In the genomic region with DNA sequence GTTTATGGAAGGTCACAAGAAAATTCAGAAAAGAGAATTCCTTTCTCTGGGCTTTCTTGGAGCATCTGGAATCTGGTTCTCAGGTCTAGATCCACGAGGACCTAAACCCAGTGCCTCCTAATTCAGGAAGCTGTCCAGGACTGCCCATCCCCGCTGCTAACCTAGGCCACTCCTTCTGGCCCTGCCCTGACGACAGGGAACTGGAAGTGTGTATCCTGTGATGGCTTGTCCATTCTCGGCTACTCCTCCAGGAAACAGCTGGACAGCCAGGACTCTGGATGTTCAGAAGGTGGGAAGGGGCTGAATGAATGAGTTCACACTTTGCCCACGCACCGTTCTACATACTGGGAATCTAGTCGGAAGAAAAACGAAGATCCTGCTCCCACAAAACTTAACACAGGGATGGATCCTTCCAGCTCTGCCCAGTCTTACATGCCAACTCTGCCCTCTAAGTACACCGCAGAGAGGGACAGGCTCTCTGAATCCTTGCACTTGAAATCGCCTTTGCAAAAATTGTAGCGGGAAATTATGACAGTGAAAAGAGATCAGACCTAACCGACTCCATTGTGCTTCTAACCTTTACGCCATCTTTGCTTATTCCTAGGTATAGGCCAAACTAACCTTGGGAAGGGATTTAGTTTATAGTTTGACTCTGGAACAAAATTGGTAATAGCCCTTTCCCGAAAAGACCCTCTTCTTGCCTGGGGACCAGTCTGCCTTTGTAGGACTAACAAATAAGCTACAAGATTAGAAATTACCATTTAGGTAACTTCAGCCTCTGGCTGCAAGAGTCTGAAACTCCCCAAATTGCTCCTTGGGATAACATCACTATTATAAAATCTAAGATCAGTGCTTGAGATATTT, we compare ENCODE assay signal across 9 cellular contexts. TPM values are rescaled to one million over a fixed set of nuclear protein-coding genes. Genes with fewer than 3 reads are reported as not detected.
DNase-seq lines count a peak whose midpoint lies in the region; ATAC-seq and TF ChIP-seq lines count a peak whose summit lies in the region.
"Had no signal": no experiment of that assay in that cellular context is flagged by ENCODE, and none has a peak within 500 bp of the region (broad histone marks: within the 10 kb centered on the region; RNA-seq: fewer than 3 reads in every experiment).

No MANE protein-coding gene starts in this region.

- no peaks in the 10 kb centered on the region for H3K9me3 Mint-ChIP-seq in activated T-cell treated with anti-CD3 and anti-CD28 coated beads, Interleukin-2, amount 50 U/mL, for 72 hours
- H3K9me3 Mint-ChIP-seq in activated CD8-positive, alpha-beta T cell treated with anti-CD3 and anti-CD28 coated beads for 36 hours = no peaks in the 10 kb centered on the region

- 61 to 67% (median 64%) methylated on average over 14 of the region's 14 CpGs for WGBS in stomach, 5 donors

- H3K27ac Mint-ChIP-seq in activated T-cell treated with anti-CD3 and anti-CD28 coated beads, Interleukin-2, amount 50 U/mL, for 72 hours = peak overlapping the region; percentile 96
- peak overlapping the region; percentile 91 for H3K27ac Mint-ChIP-seq in activated CD8-positive, alpha-beta T cell treated with anti-CD3 and anti-CD28 coated beads for 36 hours

- H3K9me3 ChIP-seq in stomach = no peaks in the 10 kb centered on the region

- no peak for ATAC-seq in activated T-cell treated with anti-CD3 and anti-CD28 coated beads, Interleukin-2, amount 50 U/mL, for 72 hours (replicated peaks in 1 of 2)
- no peak for ATAC-seq in activated CD8-positive, alpha-beta T cell treated with anti-CD3 and anti-CD28 coated beads for 36 hours
- peak; percentile 54 for ATAC-seq in left colon
- no peak for ATAC-seq in HG03097 (IDR thresholded peaks at IDR 0.05; ENCODE audit: low FRiP score, unreplicated experiment)
- no peak for ATAC-seq in HG03196 (IDR thresholded peaks at IDR 0.05; ENCODE audit: unreplicated experiment)

- peak overlapping the region; percentile 89 to 95 for H3K4me3 Mint-ChIP-seq in activated T-cell treated with anti-CD3 and anti-CD28 coated beads, Interleukin-2, amount 50 U/mL, for 72 hours
- peak overlapping the region; percentile 85 for H3K4me3 Mint-ChIP-seq in activated CD8-positive, alpha-beta T cell treated with anti-CD3 and anti-CD28 coated beads for 36 hours

- no peak for TF ChIP-seq CTCF in activated CD8-positive, alpha-beta T cell treated with anti-CD3 and anti-CD28 coated beads for 36 hours (IDR thresholded peaks at IDR 0.05)
- TF ChIP-seq CTCF in stomach (IDR thresholded peaks at IDR 0.05) = no peak

- intact Hi-C loops in activated CD8-positive, alpha-beta T cell treated with anti-CD3 and anti-CD28 coated beads for 36 hours (cut with micrococcal nuclease) = no loop called here
- intact Hi-C loops in left colon (cut with DNase I, micrococcal nuclease) = loop anchor here in 1 of 2 donors (10.0 kb wide), 1 partner anchor 116 kb away; a partner anchor contains a TSS
- intact Hi-C loops in stomach (cut with DNase I; ENCODE audit: low total_unique reads) = no loop called here

- H3K27ac ChIP-seq in stomach = peak overlapping the region; percentile 90 to 95 (median 94)

- peaks cover 61 to 77% (median 69%) of the 10 kb centered on the region in 4 donors for H3K4me1 ChIP-seq in stomach

- H3K4me1 Mint-ChIP-seq in activated T-cell treated with anti-CD3 and anti-CD28 coated beads, Interleukin-2, amount 50 U/mL, for 72 hours (ENCODE audit: low read depth) = peaks cover 67% of the 10 kb centered on the region
- peaks cover 58% of the 10 kb centered on the region for H3K4me1 Mint-ChIP-seq in activated CD8-positive, alpha-beta T cell treated with anti-CD3 and anti-CD28 coated beads for 36 hours (ENCODE audit: low read depth)

- no peak overlapping the region for H3K4me3 ChIP-seq in stomach

- no peak for DNase-seq in activated T-cell treated with anti-CD3 and anti-CD28 coated beads, Interleukin-2, amount 50 U/mL, for 72 hours
- DNase-seq in activated T-cell treated with anti-CD3 and anti-CD28 coated beads, Interleukin-2, amount 50 U/mL, for 1 hour = no peak
- no peak for DNase-seq in activated CD8-positive, alpha-beta T cell treated with anti-CD3 and anti-CD28 coated beads for 36 hours
- DNase-seq in left colon (peak; percentile 79 to 92), stomach (peak; percentile 62), NCI-H446 (lab: John Stamatoyannopoulos, UW) (no peak)
- DNase-seq: dorsolateral prefrontal cortex had no signal

- H3K36me3 ChIP-seq in stomach = no peaks in the 10 kb centered on the region

- no peak for TF ChIP-seq POLR2A in stomach (IDR thresholded peaks at IDR 0.05)

- CTCF ChIA-PET in activated CD8-positive, alpha-beta T cell treated with anti-CD3 and anti-CD28 coated beads for 36 hours (lab: Charles Lee) = interaction anchor here (0.9 to 11.0 kb wide), 15 partner anchors 13 to 116 kb away, joined by 3 to 330 read pairs (median 5); a partner anchor contains a TSS

- peaks cover 9 to 22% of the 10 kb centered on the region in 2 donors for H3K36me3 Mint-ChIP-seq in activated T-cell treated with anti-CD3 and anti-CD28 coated beads, Interleukin-2, amount 50 U/mL, for 72 hours (ENCODE audit: insufficient read depth in 2 of 2)
- peaks cover 51% of the 10 kb centered on the region for H3K36me3 Mint-ChIP-seq in activated CD8-positive, alpha-beta T cell treated with anti-CD3 and anti-CD28 coated beads for 36 hours (ENCODE audit: low read depth)

- POLR2A ChIA-PET in activated CD8-positive, alpha-beta T cell treated with anti-CD3 and anti-CD28 coated beads for 36 hours (lab: Charles Lee) = interaction anchor here (0.9 to 23.1 kb wide), 11 partner anchors 8 to 128 kb away, joined by 3 to 592 read pairs (median 8); a partner anchor contains a TSS

- TF ChIP-seq EP300 in stomach (IDR thresholded peaks at IDR 0.05) = no peak

- no peaks in the 10 kb centered on the region for H3K27me3 Mint-ChIP-seq in activated T-cell treated with anti-CD3 and anti-CD28 coated beads, Interleukin-2, amount 50 U/mL, for 72 hours (ENCODE audit: low read depth)
- no peaks in the 10 kb centered on the region for H3K27me3 Mint-ChIP-seq in activated CD8-positive, alpha-beta T cell treated with anti-CD3 and anti-CD28 coated beads for 36 hours

- no peaks in the 10 kb centered on the region for H3K27me3 ChIP-seq in stomach
- H3K27me3 ChIP-seq: dorsolateral prefrontal cortex had no signal

RNA-seq across cellular contexts. Expression of a gene that starts 1.8 kb away (rescaled TPM):
- total RNA-seq in activated T-cell treated with anti-CD3 and anti-CD28 coated beads, Interleukin-2, amount 50 U/mL, for 72 hours = 100 to 1,000 TPM; 178 to 250 TPM
- 100 to 1,000 TPM; 426 to 433 TPM for total RNA-seq in activated CD8-positive, alpha-beta T cell treated with anti-CD3 and anti-CD28 coated beads for 36 hours
- total RNA-seq in left colon (100 to 1,000 TPM; 106 to 148 TPM), stomach (100 to 1,000 TPM in 2 of 5 donors, 10 to 100 TPM in 3; 24.1 to 185 (median 98.6) TPM)
- polyA plus RNA-seq in stomach = 100 to 1,000 TPM; 114 to 181 (median 173) TPM

RNA-seq across cellular contexts. Expression of a gene that starts 19.3 kb away (rescaled TPM):
- 10 to 100 TPM; 55.5 to 58.0 TPM for total RNA-seq in activated T-cell treated with anti-CD3 and anti-CD28 coated beads, Interleukin-2, amount 50 U/mL, for 72 hours
- total RNA-seq in activated CD8-positive, alpha-beta T cell treated with anti-CD3 and anti-CD28 coated beads for 36 hours = 10 to 100 TPM; 21.7 to 23.9 TPM
- 100 to 1,000 TPM; 105 to 109 TPM for total RNA-seq in left colon
- 10 to 100 TPM in 4 of 5 donors, 1 to 10 TPM in 1; 8.0 to 58.9 (median 22.9) TPM for total RNA-seq in stomach
- 10 to 100 TPM in 2 of 3 donors, 1 to 10 TPM in 1; 8.4 to 40.0 (median 31.8) TPM for polyA plus RNA-seq in stomach

RNA-seq across cellular contexts. Expression of a gene that starts 39.7 kb away (rescaled TPM):
- 100 to 1,000 TPM; 197 to 235 TPM for total RNA-seq in activated T-cell treated with anti-CD3 and anti-CD28 coated beads, Interleukin-2, amount 50 U/mL, for 72 hours
- 100 to 1,000 TPM; 527 to 530 TPM for total RNA-seq in activated CD8-positive, alpha-beta T cell treated with anti-CD3 and anti-CD28 coated beads for 36 hours
- 100 to 1,000 TPM; 361 to 374 TPM for total RNA-seq in left colon
- 1,000 to 10,000 TPM in 2 of 5 donors, 100 to 1,000 TPM in 3; 118 to 1,659 (median 737) TPM for total RNA-seq in stomach
- polyA plus RNA-seq in stomach = 100 to 1,000 TPM in 2 of 3 donors, 10 to 100 TPM in 1; 78.6 to 272 (median 102) TPM

RNA-seq across cellular contexts. Expression of a gene that starts 46.8 kb away (rescaled TPM):
- total RNA-seq in activated T-cell treated with anti-CD3 and anti-CD28 coated beads, Interleukin-2, amount 50 U/mL, for 72 hours = 1 to 10 TPM; 2.2 to 2.8 TPM
- total RNA-seq in activated CD8-positive, alpha-beta T cell treated with anti-CD3 and anti-CD28 coated beads for 36 hours = under 1 TPM; 0.59 to 0.69 TPM
- 1 to 10 TPM; 4.3 to 6.1 TPM for total RNA-seq in left colon
- total RNA-seq in stomach = 10 to 100 TPM in 1 of 5 donors, 1 to 10 TPM in 3, not detected in 1; 2.4 to 35.7 (median 4.0) TPM
- polyA plus RNA-seq in stomach = 1 to 10 TPM; 1.4 to 2.7 (median 2.6) TPM

Comparison
In these comparisons a context has a peak if more than half of its experiments do, and no peak if none do; other contexts are left out.
1. DNase-seq: peak in left colon (2 of 2) and stomach (single experiment); none in activated T-cell treated with anti-CD3 and anti-CD28 coated beads, Interleukin-2, amount 50 U/mL, for 72 hours (0 of 2), activated T-cell treated with anti-CD3 and anti-CD28 coated beads, Interleukin-2, amount 50 U/mL, for 1 hour (single experiment), activated CD8-positive, alpha-beta T cell treated with anti-CD3 and anti-CD28 coated beads for 36 hours (single experiment) and NCI-H446 (0 of 2).